Comparison of ENCODE assay signal across 8 cellular contexts in the genomic region with DNA sequence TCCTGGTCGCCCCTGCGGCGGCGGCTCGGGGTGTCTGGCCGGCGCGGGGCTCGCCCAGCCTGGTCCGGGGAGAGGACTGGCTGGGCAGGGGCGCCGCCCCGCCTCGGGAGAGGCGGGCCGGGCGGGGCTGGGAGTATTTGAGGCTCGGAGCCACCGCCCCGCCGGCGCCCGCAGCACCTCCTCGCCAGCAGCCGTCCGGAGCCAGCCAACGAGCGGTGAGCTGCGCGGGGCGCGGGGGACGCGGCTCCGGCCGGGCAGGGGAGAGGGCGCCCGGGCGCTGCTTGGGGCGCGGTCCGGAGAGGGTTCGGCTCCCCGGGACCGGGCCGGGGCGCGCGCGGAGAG. TPM values are rescaled to one million over a fixed set of nuclear protein-coding genes. Genes with fewer than 3 reads are reported as not detected.
A peak's percentile ranks its signal among the peaks of the same experiment; 100 is the strongest.
DNase-seq lines count a peak whose midpoint lies in the region; ATAC-seq and TF ChIP-seq lines count a peak whose summit lies in the region.

A gene (plus strand): TSS at position 167 of the 342 bp plus-strand sequence. CDS start 8,122 bp downstream, outside the sequence.

- H3K4me1 ChIP-seq in effector memory CD4-positive, alpha-beta T cell (ENCODE audit: control insufficient read depth, insufficient read depth, low read length, poor library complexity, severe bottlenecking): peaks cover 8% of the 10 kb centered on the region

- H3K4me3 ChIP-seq in effector memory CD4-positive, alpha-beta T cell (ENCODE audit: insufficient read depth, low read depth, low read length, poor library complexity, severe bottlenecking): peak within 1 kb of the TSS; percentile 69

- H3K9me3 ChIP-seq in effector memory CD4-positive, alpha-beta T cell (ENCODE audit: control insufficient read depth, low read length): no peaks in the 10 kb centered on the region

- TF ChIP-seq CTCF in subcutaneous adipose tissue (IDR thresholded peaks at IDR 0.05; ENCODE audit: low read depth): no peak

- H3K9me3 Mint-ChIP-seq in memory B cell: no peaks in the 10 kb centered on the region

- H3K27me3 Mint-ChIP-seq in memory B cell: peaks cover 3% of the 10 kb centered on the region

- ATAC-seq in GM21447 (IDR thresholded peaks at IDR 0.05; ENCODE audit: unreplicated experiment): peak; percentile 64
- peak; percentile 60 to 66 for ATAC-seq in activated CD4-positive, CD25-positive, alpha-beta regulatory T cell treated with anti-CD3 and anti-CD28 coated beads, Interleukin-2, amount 50 U/mL, for 24 hours
- ATAC-seq in memory B cell (ENCODE audit: low read depth): peak; percentile 58

- peak within 1 kb of the TSS; percentile 79 for H3K27ac Mint-ChIP-seq in memory B cell

- H3K4me1 Mint-ChIP-seq in memory B cell: peaks cover 6% of the 10 kb centered on the region

- peak within 1 kb of the TSS; percentile 91 for H3K4me3 Mint-ChIP-seq in memory B cell

- peaks cover 2% of the 10 kb centered on the region for H3K36me3 ChIP-seq in effector memory CD4-positive, alpha-beta T cell (ENCODE audit: control insufficient read depth, insufficient read depth, low read length)

- peaks cover 3% of the 10 kb centered on the region for H3K27me3 ChIP-seq in effector memory CD4-positive, alpha-beta T cell (replicated peaks; ENCODE audit: control insufficient read depth, insufficient read depth, low read length, poor library complexity, severe bottlenecking)

- peak within 1 kb of the TSS; percentile 64 for H3K27ac ChIP-seq in effector memory CD4-positive, alpha-beta T cell (ENCODE audit: insufficient read depth, low read length, poor library complexity, severe bottlenecking)

- DNase-seq in ELR (ENCODE audit: low read depth): peak; percentile 69
- peak; percentile 59 for DNase-seq in HT1080 (ENCODE audit: low read depth)
- peak; percentile 5 to 34 (median 20) for DNase-seq in effector memory CD4-positive, alpha-beta T cell
- peak in 1 of 2 donors; percentile 16 for DNase-seq in memory B cell (ENCODE audit: low spot score in 2 of 2)
- DNase-seq in NCI-H524 treated with DMSO at 0.1 percent for 48 hours (lab: John Stamatoyannopoulos, UW): no peak

- no peaks in the 10 kb centered on the region for H3K36me3 Mint-ChIP-seq in memory B cell

RNA-seq across cellular contexts. Expression of the gene that starts here (rescaled TPM):
- total RNA-seq in HT1080 (2014; rRNA removed; shearing (Covaris generic)): 53.8 and 69.3 TPM in 2 replicates
- 64.0 and 72.8 TPM in 2 replicates for polyA plus RNA-seq in HT1080 (2015; cell fraction: cytosol; rRNA removed)
- polyA plus RNA-seq in HT1080 (2015; cell fraction: nucleus; rRNA removed): 56.5 and 67.4 TPM in 2 replicates
- total RNA-seq in subcutaneous adipose tissue: 100 to 1,000 TPM; 340 to 844 (median 656) TPM
